In the genomic region with DNA sequence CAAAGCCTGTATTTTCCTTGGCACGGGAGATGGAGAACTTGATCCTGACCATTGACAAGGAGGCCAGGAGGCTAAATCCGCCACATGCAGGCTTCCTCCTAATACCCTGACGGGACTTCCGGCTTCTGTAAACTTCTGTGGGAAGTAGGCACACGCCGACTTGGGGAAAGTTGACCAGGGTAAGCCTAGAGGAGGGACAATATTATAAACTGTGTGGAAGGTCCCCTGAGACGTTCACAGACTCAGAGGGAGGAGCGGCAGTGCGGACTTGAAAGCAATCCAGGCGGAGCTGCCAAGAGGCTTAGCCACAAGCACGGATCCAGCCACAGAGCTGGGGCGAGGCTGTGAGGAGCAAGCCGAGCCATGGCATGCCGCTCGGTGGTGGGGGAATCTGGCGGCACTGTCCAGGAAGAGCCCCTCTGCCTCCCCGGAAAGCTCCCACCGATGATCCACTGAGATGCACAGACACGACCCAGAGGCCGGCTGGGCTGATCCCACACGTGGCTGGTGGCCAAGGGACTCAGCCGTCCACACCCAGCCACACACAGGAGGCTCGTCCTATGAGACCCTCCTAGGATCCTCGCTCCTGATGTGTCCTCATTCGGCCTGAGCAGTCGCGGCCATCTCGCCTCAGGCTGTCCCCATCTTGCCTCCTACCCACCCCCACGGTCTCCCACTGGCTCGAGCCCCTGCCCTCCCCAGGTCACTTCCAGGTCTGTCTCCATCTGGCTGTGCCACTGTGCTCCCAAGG, we compare ENCODE assay signal across 9 cellular contexts. TPM values are rescaled to one million over a fixed set of nuclear protein-coding genes. Genes with fewer than 3 reads are reported as not detected.
DNase-seq lines count a peak whose midpoint lies in the region; ATAC-seq, FAIRE-seq and TF ChIP-seq lines count a peak whose summit lies in the region.
"Had no signal": no experiment of that assay in that cellular context is flagged by ENCODE, and none has a peak within 500 bp of the region (broad histone marks: within the 10 kb centered on the region; RNA-seq: fewer than 3 reads in every experiment).

No MANE protein-coding gene starts in this region.

- ATAC-seq in psoas muscle (peak; percentile 85 to 93 (median 88)), GM21360 (IDR thresholded peaks at IDR 0.05; ENCODE audit: unreplicated experiment) (no peak)

- peak overlapping the region; percentile 62 for H3K4me3 ChIP-seq in adipocyte (ENCODE audit: low read length)
- peak overlapping the region; percentile 47 for H3K4me3 ChIP-seq in psoas muscle

- FAIRE-seq in frontal cortex (lab: Jason Lieb, UNC) = no peak

- peak overlapping the region; percentile 86 for H3K9ac ChIP-seq in adipocyte (ENCODE audit: low read length)

- DNase-seq in Ammon's horn (ENCODE audit: low spot score) = peak; percentile 39
- DNase-seq in adipocyte (ENCODE audit: low read depth) = peak; percentile 70
- peak; percentile 37 to 65 for DNase-seq in frontal cortex (ENCODE audit: low spot score in 2 of 2)
- DNase-seq in psoas muscle = peak; percentile 83 to 91
- DNase-seq in T-helper 9 cell = no peak
- DNase-seq in activated naive CD4-positive, alpha-beta T cell treated with anti-CD3 and anti-CD28 coated beads, Interleukin-2, amount 50 U/mL, for 16 hours = no peak
- no peak for DNase-seq in activated gamma-delta T cell treated with Interleukin-2 at 50 U/mL for 16 hours
- DNase-seq: stimulated activated CD4-positive, alpha-beta T cell treated with anti-CD3 and anti-CD28 coated beads, Interleukin-15, amount 100 ng/mL, for 24 hours had no signal

- 3 to 6% (median 6%) methylated on average over 29 to 30 of the region's 30 CpGs for WGBS in psoas muscle, 3 donors

- intact Hi-C loops in psoas muscle (cut with DNase I) = loop anchor here in 1 of 2 donors (2.0 to 5.0 kb wide), 4 partner anchors 27 to 65 kb away; a partner anchor contains a TSS

- no peak for TF ChIP-seq CTCF in psoas muscle (IDR thresholded peaks at IDR 0.05)

- H3K36me3 ChIP-seq in adipocyte (ENCODE audit: control insufficient read depth, insufficient read depth, low read length, severe bottlenecking) = no peaks in the 10 kb centered on the region
- no peaks in the 10 kb centered on the region for H3K36me3 ChIP-seq in psoas muscle (ENCODE audit: insufficient read depth in 1 of 2, low read depth in 1 of 2)

- H3K4me1 ChIP-seq in adipocyte (ENCODE audit: control insufficient read depth, insufficient read depth, low read length) (peaks cover 28% of the 10 kb centered on the region), psoas muscle (peaks cover 21% of the 10 kb centered on the region)

- H3K27me3 ChIP-seq in adipocyte (replicated peaks; ENCODE audit: control insufficient read depth, insufficient read depth, low read length) (no peaks in the 10 kb centered on the region), psoas muscle (ENCODE audit: insufficient read depth in 3 of 3, low read length in 2 of 3) (no peaks in the 10 kb centered on the region)

- peak overlapping the region; percentile 91 for H3K27ac ChIP-seq in psoas muscle

- no peaks in the 10 kb centered on the region for H3K9me3 ChIP-seq in adipocyte (ENCODE audit: control insufficient read depth, low read length)
- H3K9me3 ChIP-seq in psoas muscle = no peaks in the 10 kb centered on the region

RNA-seq across cellular contexts. Expression of a gene that starts 40.0 kb away (rescaled TPM):
- total RNA-seq in frontal cortex (105 TPM), psoas muscle (10 to 100 TPM in 1 of 4 donors, 1 to 10 TPM in 3; 4.0 to 11.1 (median 6.6) TPM)
- 10 to 100 TPM in 1 of 3 donors, 1 to 10 TPM in 2; 5.3 to 20.0 (median 9.5) TPM for polyA plus RNA-seq in psoas muscle

Comparison
In these comparisons a context has a peak if more than half of its experiments do, and no peak if none do; other contexts are left out.
1. DNase-seq: peak in Ammon's horn (single experiment), adipocyte (single experiment), frontal cortex (2 of 2) and psoas muscle (2 of 2); none in T-helper 9 cell (single experiment), activated naive CD4-positive, alpha-beta T cell treated with anti-CD3 and anti-CD28 coated beads, Interleukin-2, amount 50 U/mL, for 16 hours (single experiment) and activated gamma-delta T cell treated with Interleukin-2 at 50 U/mL for 16 hours (single experiment).